ENCODE assay signal across 32 cellular contexts in the genomic region with DNA sequence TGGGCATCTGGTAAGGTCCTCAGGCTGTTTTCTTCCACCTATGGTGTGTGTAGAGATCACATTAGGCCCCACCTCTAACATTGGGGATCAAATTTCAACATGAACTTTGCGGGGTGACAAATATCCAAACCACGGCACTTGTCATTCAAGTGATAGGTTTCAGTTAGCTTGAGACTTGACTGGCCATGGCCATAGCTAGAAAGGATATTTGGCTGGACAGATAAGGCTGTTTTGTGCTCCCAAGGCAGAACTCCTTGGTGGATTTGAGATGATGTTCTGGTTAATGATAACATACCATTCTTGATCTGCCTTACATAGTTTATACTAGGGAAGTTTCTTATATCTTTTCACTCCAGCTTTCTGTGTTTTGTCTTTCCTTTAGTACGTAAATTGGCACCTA. TPM values are rescaled to one million over a fixed set of nuclear protein-coding genes. Genes with fewer than 3 reads are reported as not detected.
"Had no signal": no experiment of that assay in that cellular context is flagged by ENCODE, and none has a peak within 500 bp of the region (broad histone marks: within the 10 kb centered on the region; RNA-seq: fewer than 3 reads in every experiment).

No MANE protein-coding gene starts in this region.

- H3K4me2 ChIP-seq: smooth muscle cell had no signal

- DNase-seq: activated CD4-positive, alpha-beta memory T cell treated with anti-CD3 and anti-CD28 coated beads, Interleukin-2, amount 10 ng/mL, durations not matched to agents 7 days and 5 days; activated CD4-positive, alpha-beta T cell treated with anti-CD3 and anti-CD28 coated beads, Interleukin-2, amount 10 ng/mL, durations not matched to agents 7 days and 5 days; activated CD4-positive, CD25-positive, alpha-beta regulatory T cell treated with anti-CD3 and anti-CD28 coated beads, Interleukin-2, amount 50 U/mL, for 72 hours; activated naive CD4-positive, alpha-beta T cell treated with Interleukin-2 at 50 U/mL for 16 hours; activated T-cell treated with anti-CD3 and anti-CD28 coated beads, Interleukin-2, amount 50 U/mL, for 48 hours; anterior cingulate cortex; body of pancreas; cerebellar nuclear complex; colonic mucosa; dorsolateral prefrontal cortex; effector memory CD4-positive, alpha-beta T cell; gastrocnemius medialis; glutamatergic neuron; left lung; lower lobe of right lung; mesendoderm; ovary; retina; sigmoid colon; stimulated activated CD4-positive, alpha-beta T cell treated with anti-CD3 and anti-CD28 coated beads, Interleukin-1b, Interleukin-23, amount 100 ng/mL, for 48 hours; stimulated activated CD4-positive, alpha-beta T cell treated with anti-CD3 and anti-CD28 coated beads, Interleukin-4, amount 100 ng/mL, for 4 hours; stimulated activated CD8-positive, alpha-beta memory T cell treated with anti-CD3 and anti-CD28 coated beads, Interleukin-4, amount 100 ng/mL, for 48 hours; stomach; T-cell; tibial artery had no signal

- H3K27me3 ChIP-seq: body of pancreas, colonic mucosa, dorsolateral prefrontal cortex, gastrocnemius medialis, left lung, ovary, sigmoid colon, stomach, tibial artery had no signal

- H3K27ac ChIP-seq: body of pancreas, colonic mucosa, dorsolateral prefrontal cortex, left lung, lower lobe of right lung, ovary, sigmoid colon, stomach, tibial artery had no signal

- H3K9me3 ChIP-seq: body of pancreas, colonic mucosa, gastrocnemius medialis, left lung, lower lobe of right lung, sigmoid colon, stomach had no signal

- H3K4me1 ChIP-seq: body of pancreas, colonic mucosa, lower lobe of right lung, sigmoid colon, tibial artery had no signal

- H3K4me3 ChIP-seq: body of pancreas, colonic mucosa, dorsolateral prefrontal cortex, gastrocnemius medialis, left lung, lower lobe of right lung, ovary, sigmoid colon, smooth muscle cell, stomach, tibial artery had no signal

- ATAC-seq: body of pancreas; gastrocnemius medialis; left lung; lower lobe of right lung; stimulated activated memory B cell treated with anti-CD40 and anti-IgM and Interleukin-4, amounts not matched to agents 10 μg/mL and 1 μg/mL and 100 μg/mL, for 72 hours; T-cell had no signal

- H3K36me3 ChIP-seq: colonic mucosa, ovary had no signal

RNA-seq across cellular contexts. Expression of gene CELF3, which starts 48.5 kb away (rescaled TPM):
- total RNA-seq: activated CD4-positive, alpha-beta memory T cell treated with anti-CD3 and anti-CD28 coated beads, Interleukin-2, amount 10 ng/mL, durations not matched to agents 7 days and 5 days; activated CD4-positive, alpha-beta T cell treated with anti-CD3 and anti-CD28 coated beads, Interleukin-2, amount 10 ng/mL, durations not matched to agents 7 days and 5 days; epithelial cell of proximal tubule; gastrocnemius medialis; left lung; lower lobe of right lung; mononuclear cell; smooth muscle cell; T-cell; T-helper 2 cell treated with Interferon-gamma antibody and Interleukin-4, amounts not matched to agents 100 ng/mL and 5 ng/mL, for 36 hours had no signal
- polyA plus RNA-seq: ovary, smooth muscle cell had no signal

RNA-seq across cellular contexts. Expression of gene RIIAD1, which starts 53.2 kb away (rescaled TPM):
- total RNA-seq: activated CD4-positive, alpha-beta memory T cell treated with anti-CD3 and anti-CD28 coated beads, Interleukin-2, amount 10 ng/mL, durations not matched to agents 7 days and 5 days; activated CD4-positive, alpha-beta T cell treated with anti-CD3 and anti-CD28 coated beads, Interleukin-2, amount 10 ng/mL, durations not matched to agents 7 days and 5 days; body of pancreas; epithelial cell of proximal tubule; gastrocnemius medialis; lower lobe of right lung; mononuclear cell; smooth muscle cell; stomach; T-cell; T-helper 2 cell treated with Interferon-gamma antibody and Interleukin-4, amounts not matched to agents 100 ng/mL and 5 ng/mL, for 36 hours; urinary bladder had no signal
- polyA plus RNA-seq: adipose tissue, ovary, smooth muscle cell had no signal
